Comparison of ENCODE assay signal across 12 cellular contexts in the genomic region with DNA sequence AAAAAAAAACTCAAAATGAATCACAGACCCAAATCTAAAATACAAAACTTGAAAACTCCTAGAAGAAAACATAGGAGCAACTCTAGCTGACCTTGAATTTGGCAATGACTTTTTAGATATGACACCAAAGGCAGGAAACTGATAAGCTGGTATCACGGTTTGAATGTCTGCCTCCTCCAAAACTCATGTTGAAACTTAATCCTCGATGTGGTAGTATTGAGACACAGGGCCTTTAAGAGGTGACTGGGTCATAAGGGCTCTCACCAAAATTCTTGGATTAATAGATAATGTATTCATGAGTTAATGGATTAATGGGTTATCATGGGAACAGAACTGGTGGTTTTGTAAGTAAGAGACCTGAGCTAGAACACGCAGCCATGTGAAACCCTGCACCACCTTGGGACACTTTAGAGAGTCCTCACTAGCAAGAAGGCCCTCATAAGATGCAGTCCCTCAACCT.
DNase-seq lines count a peak whose midpoint lies in the region; ATAC-seq and FAIRE-seq lines count a peak whose summit lies in the region.
"Had no signal": no experiment of that assay in that cellular context is flagged by ENCODE, and none has a peak within 500 bp of the region (broad histone marks: within the 10 kb centered on the region; RNA-seq: fewer than 3 reads in every experiment).

No MANE protein-coding gene starts in this region.

- DNase-seq in GM18507 (ENCODE audit: extremely low spot score, insufficient read length, low read depth) (peak; percentile 11), hypothalamus (lab: John Stamatoyannopoulos, UW) (no peak), UCSD-AML1 (lab: John Stamatoyannopoulos, UW; ENCODE audit: unreplicated experiment) (no peak)
- no peak for DNase-seq in central memory CD8-positive, alpha-beta T cell (ENCODE audit: low spot score in 2 of 2)
- DNase-seq in NK-92 treated with Interleukin-12 subunit alpha and Interleukin-12 subunit beta, amount 100 ng/mL, for 24 hours (lab: John Stamatoyannopoulos, UW): no peak
- no peak for DNase-seq in effector CD4-positive, alpha-beta T cell
- DNase-seq: activated CD4-positive, alpha-beta T cell treated with anti-CD3 and anti-CD28 coated beads for 4 hours; body of pancreas; NCI-H1694 treated with DMSO at 0.1 percent for 48 hours; right cardiac atrium had no signal

- H3K36me3 Mint-ChIP-seq in central memory CD8-positive, alpha-beta T cell (ENCODE audit: insufficient read depth): no peaks in the 10 kb centered on the region

- H3K4me1 Mint-ChIP-seq in central memory CD8-positive, alpha-beta T cell: peaks cover 79% of the 10 kb centered on the region

- H3K27me3 Mint-ChIP-seq in central memory CD8-positive, alpha-beta T cell: no peaks in the 10 kb centered on the region

- H3K4me3 Mint-ChIP-seq in central memory CD8-positive, alpha-beta T cell: no peak overlapping the region

- ATAC-seq in GM21423 (IDR thresholded peaks at IDR 0.05; ENCODE audit: unreplicated experiment): peak; percentile 48
- peak; percentile 70 for ATAC-seq in HG03457 (IDR thresholded peaks at IDR 0.05; ENCODE audit: unreplicated experiment)
- ATAC-seq in central memory CD8-positive, alpha-beta T cell (replicated peaks; ENCODE audit: extremely low read depth, poor library complexity, severe bottlenecking): peak; percentile 29
- ATAC-seq: body of pancreas had no signal

- peak; percentile 92 for FAIRE-seq in GM18507 (lab: Jason Lieb, UNC)

- H3K9me3 Mint-ChIP-seq in central memory CD8-positive, alpha-beta T cell: no peaks in the 10 kb centered on the region

- no peak overlapping the region for H3K27ac Mint-ChIP-seq in central memory CD8-positive, alpha-beta T cell (ENCODE audit: low read depth)
